Comparison of ENCODE assay signal across 10 cellular contexts in the genomic region with DNA sequence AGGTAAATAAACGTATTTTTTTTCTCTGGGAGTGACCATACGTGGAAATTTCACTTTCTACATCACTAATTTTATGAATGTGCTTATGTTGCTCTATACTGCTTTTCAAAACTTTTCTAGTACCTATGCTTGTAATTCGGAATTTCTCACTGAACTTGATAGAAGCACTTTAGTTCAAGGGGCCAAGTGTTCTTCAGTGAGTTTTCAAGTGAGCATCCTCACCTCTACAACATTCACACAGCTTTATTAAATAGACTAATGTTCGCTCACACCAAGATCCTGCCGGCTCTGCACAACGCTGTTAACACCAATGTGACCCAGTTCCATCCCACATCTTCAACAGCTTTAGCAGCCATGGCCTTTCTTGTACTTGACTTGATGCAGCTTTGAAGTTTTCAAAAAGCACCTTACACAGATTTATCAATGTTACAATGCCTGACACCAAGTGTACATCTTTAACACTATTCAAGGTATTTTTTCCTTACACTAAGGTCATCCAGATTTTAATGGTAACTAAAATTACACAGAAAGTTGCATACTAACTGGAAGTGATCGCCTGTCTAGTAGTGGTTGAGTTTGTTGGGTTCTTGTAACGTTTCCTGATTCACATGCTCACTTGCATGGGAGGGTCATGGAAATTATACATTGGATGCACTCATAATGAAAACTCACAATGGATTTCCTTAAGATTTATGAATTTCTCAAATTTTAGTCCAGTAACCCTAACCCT. TPM values are rescaled to one million over a fixed set of nuclear protein-coding genes. Genes with fewer than 3 reads are reported as not detected.
DNase-seq lines count a peak whose midpoint lies in the region; ATAC-seq and TF ChIP-seq lines count a peak whose summit lies in the region.
"Had no signal": no experiment of that assay in that cellular context is flagged by ENCODE, and none has a peak within 500 bp of the region (broad histone marks: within the 10 kb centered on the region; RNA-seq: fewer than 3 reads in every experiment).

No MANE protein-coding gene starts in this region.

- H3K36me3 ChIP-seq in right atrium auricular region (peaks cover 39% of the 10 kb centered on the region), vagina (peaks cover 0 to 26% of the 10 kb centered on the region in 2 donors)

- no peaks in the 10 kb centered on the region for H3K9me3 ChIP-seq in right atrium auricular region
- H3K9me3 ChIP-seq in vagina: no peaks in the 10 kb centered on the region

- TF ChIP-seq CTCF in right atrium auricular region (IDR thresholded peaks at IDR 0.05) (no peak), brain (conservative IDR thresholded peaks at IDR 0.05) (no peak), vagina (IDR thresholded peaks at IDR 0.05) (no peak), GM13977 (IDR thresholded peaks at IDR 0.05; ENCODE audit: extremely low read depth, insufficient read depth, missing control alignments) (no peak)

- in situ Hi-C loops in GM13977 (cut with MboI; ENCODE audit: low pct_unique_long_range_greater_than_20kb, low sequenced_read_pairs, unreplicated experiment): no loop called here

- DNase-seq in right atrium auricular region (ENCODE audit: low spot score) (no peak), left ventricle myocardium superior (no peak), memory B cell (ENCODE audit: low spot score in 2 of 2) (no peak), vagina (ENCODE audit: extremely low spot score in 2 of 2) (no peak), SK-N-DZ (ENCODE audit: low spot score) (no peak), NCI-H187 (lab: John Stamatoyannopoulos, UW) (no peak), GM13977 (ENCODE audit: low spot score) (no peak)
- DNase-seq: GDM1 had no signal

- peaks cover 47% of the 10 kb centered on the region for H3K36me3 Mint-ChIP-seq in brain
- H3K36me3 Mint-ChIP-seq in memory B cell: peaks cover 26% of the 10 kb centered on the region

- H3K27ac Mint-ChIP-seq in brain (peak overlapping the region; percentile 22 to 78 (median 54)), memory B cell (peak overlapping the region; percentile 81)

- peak overlapping the region; percentile 75 to 90 (median 81) for H3K4me3 Mint-ChIP-seq in brain
- peak overlapping the region; percentile 19 for H3K4me3 Mint-ChIP-seq in memory B cell

- peak overlapping the region in 1 of 2 donors; percentile 31 for H3K4me3 ChIP-seq in right atrium auricular region
- peak overlapping the region in 1 of 2 donors; percentile 23 for H3K4me3 ChIP-seq in vagina

- peaks cover 31% of the 10 kb centered on the region for H3K27me3 Mint-ChIP-seq in brain
- no peaks in the 10 kb centered on the region for H3K27me3 Mint-ChIP-seq in memory B cell

- no peak for TF ChIP-seq POLR2A in vagina (IDR thresholded peaks at IDR 0.05)

- intact Hi-C loops in left ventricle myocardium superior (cut with micrococcal nuclease): no loop called here
- intact Hi-C loops in vagina (cut with DNase I): no loop called here

- H3K4me1 ChIP-seq in right atrium auricular region: peaks cover 0 to 42% of the 10 kb centered on the region in 2 donors
- H3K4me1 ChIP-seq in vagina: peaks cover 39% of the 10 kb centered on the region

- H3K27me3 ChIP-seq in right atrium auricular region: no peaks in the 10 kb centered on the region
- no peaks in the 10 kb centered on the region for H3K27me3 ChIP-seq in vagina

- ATAC-seq in left ventricle myocardium superior (no peak), memory B cell (ENCODE audit: low read depth) (no peak)

- H3K27ac ChIP-seq in right atrium auricular region: peak overlapping the region; percentile 20 to 62
- H3K27ac ChIP-seq in vagina: peak overlapping the region; percentile 72
- H3K27ac ChIP-seq: HL-60 had no signal

- peaks cover 71% of the 10 kb centered on the region for H3K4me1 Mint-ChIP-seq in brain
- peaks cover 45% of the 10 kb centered on the region for H3K4me1 Mint-ChIP-seq in memory B cell

- H3K9me3 Mint-ChIP-seq in brain (peaks cover 23 to 39% (median 34%) of the 10 kb centered on the region in 5 experiments), memory B cell (no peaks in the 10 kb centered on the region)

RNA-seq across cellular contexts. Expression of gene UBC, which starts 4.5 kb away (rescaled TPM):
- total RNA-seq in right atrium auricular region (1,000 to 10,000 TPM in 1 of 2 donors, 100 to 1,000 TPM in 1; 938 to 1,145 TPM), left ventricle myocardium superior (1,197 TPM), vagina (2,671 TPM)
- polyA plus RNA-seq in brain (ENCODE audit: insufficient read depth, low read depth, low replicate concordance): 912 TPM
- polyA plus RNA-seq in SK-N-DZ (2014; cell fraction: cytosol; rRNA removed): 942 and 1,012 TPM in 2 replicates
- polyA plus RNA-seq in SK-N-DZ (2014; cell fraction: nucleus; rRNA removed): 520 and 534 TPM in 2 replicates

RNA-seq across cellular contexts. Expression of gene SCARB1, which starts 46.3 kb away (rescaled TPM):
- total RNA-seq in right atrium auricular region (10 to 100 TPM; 14.9 to 22.6 TPM), left ventricle myocardium superior (12.0 TPM), vagina (20.6 TPM)
- polyA plus RNA-seq in brain (ENCODE audit: insufficient read depth, low read depth, low replicate concordance): 44.7 TPM
- 24.3 and 28.7 TPM in 2 replicates for polyA plus RNA-seq in SK-N-DZ (2014; cell fraction: cytosol; rRNA removed)
- 39.8 and 51.1 TPM in 2 replicates for polyA plus RNA-seq in SK-N-DZ (2014; cell fraction: nucleus; rRNA removed)
